Comparison of ENCODE assay signal across 13 cellular contexts in the genomic region with DNA sequence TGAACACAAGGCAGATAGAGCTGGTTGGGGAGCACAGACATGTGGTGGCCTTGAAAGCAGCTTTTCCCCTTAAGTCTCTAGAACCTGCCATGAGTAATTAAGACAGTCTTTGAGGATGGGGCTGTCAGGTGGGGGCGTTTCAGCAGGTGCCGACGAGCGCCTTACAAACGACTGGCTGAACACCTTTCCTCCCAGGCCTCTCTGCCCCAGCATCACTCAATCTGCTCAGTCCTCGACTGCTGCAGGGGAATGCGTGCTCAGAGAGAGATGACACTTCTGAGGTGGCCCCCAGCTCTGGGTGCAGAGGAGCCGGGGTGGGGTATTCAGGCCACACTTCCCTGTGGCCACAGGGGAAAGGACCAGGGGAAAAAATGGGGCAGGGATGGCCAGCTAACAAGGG. TPM values are rescaled to one million over a fixed set of nuclear protein-coding genes. Genes with fewer than 3 reads are reported as not detected.
A peak's percentile ranks its signal among the peaks of the same experiment; 100 is the strongest.
DNase-seq lines count a peak whose midpoint lies in the region; ATAC-seq, FAIRE-seq and TF ChIP-seq lines count a peak whose summit lies in the region.
"Had no signal": no experiment of that assay in that cellular context is flagged by ENCODE, and none has a peak within 500 bp of the region (broad histone marks: within the 10 kb centered on the region; RNA-seq: fewer than 3 reads in every experiment).

No MANE protein-coding gene starts in this region.

- H3K27me3 Mint-ChIP-seq in neural progenitor cell (ENCODE audit: insufficient read depth, low read depth), result peaks cover 2% of the 10 kb centered on the region
- H3K27me3 Mint-ChIP-seq: activated CD4-positive, alpha-beta T cell treated with anti-CD3 and anti-CD28 coated beads, Interleukin-2, amount 10 ng/mL, durations not matched to agents 7 days and 5 days had no signal

- peaks cover 79% of the 10 kb centered on the region for H3F3A ChIP-seq in neural progenitor cell (ENCODE audit: low read depth)

- 85 to 91% (median 86%) methylated on average over 8 of the region's 8 CpGs for WGBS in small intestine, 3 donors

- ATAC-seq in upper lobe of right lung, result no peak
- ATAC-seq in GM19324 (IDR thresholded peaks at IDR 0.05; ENCODE audit: low FRiP score, unreplicated experiment), result no peak
- ATAC-seq in mucosa of descending colon, result no peak
- ATAC-seq: GM12878 had no signal

- H2AFZ ChIP-seq in endothelial cell of umbilical vein (ENCODE audit: low read depth, low read length) (no peak overlapping the region), neural progenitor cell (replicated peaks) (no peak overlapping the region)

- BruUV-seq in endothelial cell of umbilical vein (replicated peaks; lab: Mats Ljungman, UMichigan), result no TSS peak

- H3K9me3 ChIP-seq in endothelial cell of umbilical vein (replicated peaks; ENCODE audit: control insufficient read depth, insufficient read depth, low read length) (no peaks in the 10 kb centered on the region), neural progenitor cell (ENCODE audit: low read depth) (no peaks in the 10 kb centered on the region), upper lobe of right lung (no peaks in the 10 kb centered on the region), small intestine (ENCODE audit: control insufficient read depth, low read depth) (no peaks in the 10 kb centered on the region), mucosa of descending colon (no peaks in the 10 kb centered on the region)
- H3K9me3 ChIP-seq: neutrophil had no signal

- DNase-seq in endothelial cell of umbilical vein (ENCODE audit: low read depth, low spot score) (no peak), neural progenitor cell (ENCODE audit: low spot score) (no peak), upper lobe of right lung (peak; percentile 42), small intestine (no peak), mucosa of descending colon (no peak)
- DNase-seq: activated CD4-positive, alpha-beta T cell treated with anti-CD3 and anti-CD28 coated beads, Interleukin-2, amount 10 ng/mL, durations not matched to agents 7 days and 5 days; activated naive CD4-positive, alpha-beta T cell; DMS153; NCI-H524 had no signal

- no peak for TF ChIP-seq POLR2A in endothelial cell of umbilical vein (IDR thresholded peaks at IDR 0.05; ENCODE audit: low read depth, low read length)

- CTCF ChIA-PET in endothelial cell of umbilical vein (lab: Charles Lee), result no interaction called here

- H3K4me2 ChIP-seq in endothelial cell of umbilical vein (ENCODE audit: insufficient read depth, low read length) (no peak overlapping the region), neural progenitor cell (no peak overlapping the region)

- H3K27me3 ChIP-seq in endothelial cell of umbilical vein (ENCODE audit: control insufficient read depth in 2 of 2, insufficient read depth in 2 of 2, low read length in 2 of 2) (no peaks in the 10 kb centered on the region), neural progenitor cell (no peaks in the 10 kb centered on the region), upper lobe of right lung (no peaks in the 10 kb centered on the region), small intestine (ENCODE audit: control insufficient read depth in 2 of 2, insufficient read depth in 2 of 2, low read length in 2 of 2) (no peaks in the 10 kb centered on the region)
- H3K27me3 ChIP-seq: neutrophil had no signal

- dilution Hi-C loops in endothelial cell of umbilical vein (cut with MboI; ENCODE audit: extremely low pct_ligation_motif_present, low sequenced_read_pairs), result no loop called here

- H3K4me3 ChIP-seq in endothelial cell of umbilical vein (replicated peaks in 1 of 3; ENCODE audit: insufficient read depth in 1 of 3, low read depth in 1 of 3, low read length in 3 of 3), result no peak overlapping the region
- no peak overlapping the region for H3K4me3 ChIP-seq in neural progenitor cell
- peak overlapping the region; percentile 35 for H3K4me3 ChIP-seq in upper lobe of right lung
- H3K4me3 ChIP-seq in small intestine (ENCODE audit: low read depth in 1 of 2, low read length in 2 of 2), result no peak overlapping the region
- no peak overlapping the region for H3K4me3 ChIP-seq in mucosa of descending colon
- H3K4me3 ChIP-seq: GM12878 had no signal

- POLR2A ChIA-PET in endothelial cell of umbilical vein (lab: Charles Lee), result no interaction called here

- no peak overlapping the region for H3K4me3 Mint-ChIP-seq in neural progenitor cell
- H3K4me3 Mint-ChIP-seq: activated CD4-positive, alpha-beta T cell treated with anti-CD3 and anti-CD28 coated beads, Interleukin-2, amount 10 ng/mL, durations not matched to agents 7 days and 5 days had no signal

- H3K27ac ChIP-seq in VCaP (peak overlapping the region; percentile 18; the same call in 1 of the 2 replicates), endothelial cell of umbilical vein (ENCODE audit: insufficient read depth, low read depth, low read length) (peak overlapping the region; percentile 85), neural progenitor cell (peak overlapping the region; percentile 11), upper lobe of right lung (peak overlapping the region; percentile 81), small intestine (ENCODE audit: low read depth in 1 of 2, low read length in 1 of 2) (peak overlapping the region in 1 of 2 donors; percentile 26)
- H3K27ac ChIP-seq: neutrophil had no signal

- H3K4me1 Mint-ChIP-seq in neural progenitor cell, result peaks cover 17% of the 10 kb centered on the region

- FAIRE-seq in endothelial cell of umbilical vein (lab: Jason Lieb, UNC) (no peak), small intestine (lab: Jason Lieb, UNC) (no peak)
- FAIRE-seq: GM12878 had no signal

- H3K9me3 Mint-ChIP-seq in neural progenitor cell, result no peaks in the 10 kb centered on the region
- H3K9me3 Mint-ChIP-seq: activated CD4-positive, alpha-beta T cell treated with anti-CD3 and anti-CD28 coated beads, Interleukin-2, amount 10 ng/mL, durations not matched to agents 7 days and 5 days had no signal

- H3K36me3 ChIP-seq in endothelial cell of umbilical vein (ENCODE audit: control insufficient read depth in 2 of 2, extremely low read depth in 1 of 2, insufficient read depth in 2 of 2, low read length in 2 of 2) (peaks cover 23 to 54% of the 10 kb centered on the region in 2 experiments), neural progenitor cell (peaks cover 20% of the 10 kb centered on the region), upper lobe of right lung (peaks cover 78% of the 10 kb centered on the region), small intestine (ENCODE audit: control insufficient read depth in 2 of 2, insufficient read depth in 2 of 2, low read length in 2 of 2) (peaks cover 13 to 19% of the 10 kb centered on the region in 2 donors), mucosa of descending colon (ENCODE audit: low read depth) (peaks cover 25% of the 10 kb centered on the region)

- H3K9ac ChIP-seq in endothelial cell of umbilical vein (replicated peaks; ENCODE audit: extremely low read depth, insufficient read depth, low read length) (no peak overlapping the region), neural progenitor cell (no peak overlapping the region)

- H3K79me2 ChIP-seq in endothelial cell of umbilical vein (ENCODE audit: control insufficient read depth, insufficient read depth, low read length), result peaks cover 45% of the 10 kb centered on the region
- peaks cover 77% of the 10 kb centered on the region for H3K79me2 ChIP-seq in neural progenitor cell (ENCODE audit: low read depth)

- H3K36me3 Mint-ChIP-seq in neural progenitor cell, result peaks cover 39% of the 10 kb centered on the region

- no peak for TF ChIP-seq CTCF in VCaP (conservative IDR thresholded peaks at IDR 0.05)
- TF ChIP-seq CTCF in endothelial cell of umbilical vein (IDR thresholded peaks at IDR 0.05; ENCODE audit: extremely low read depth in 1 of 2, insufficient read depth in 1 of 2, low read depth in 1 of 2, low read length in 2 of 2), result no peak
- TF ChIP-seq CTCF in neural progenitor cell (IDR thresholded peaks at IDR 0.05), result no peak
- no peak for TF ChIP-seq CTCF in upper lobe of right lung (IDR thresholded peaks at IDR 0.05)
- TF ChIP-seq CTCF in mucosa of descending colon (IDR thresholded peaks at IDR 0.05), result no peak

- H3K27ac Mint-ChIP-seq in neural progenitor cell, result no peak overlapping the region
- H3K27ac Mint-ChIP-seq: activated CD4-positive, alpha-beta T cell treated with anti-CD3 and anti-CD28 coated beads, Interleukin-2, amount 10 ng/mL, durations not matched to agents 7 days and 5 days had no signal

- H3K4me1 ChIP-seq in endothelial cell of umbilical vein (ENCODE audit: control insufficient read depth, extremely low read depth, insufficient read depth, low read length) (peaks cover 21% of the 10 kb centered on the region), neural progenitor cell (peaks cover 23% of the 10 kb centered on the region), upper lobe of right lung (peaks cover 11% of the 10 kb centered on the region), small intestine (ENCODE audit: control insufficient read depth in 2 of 2, insufficient read depth in 1 of 2, low read depth in 1 of 2, low read length in 1 of 2) (no peaks in the 10 kb centered on the region), mucosa of descending colon (ENCODE audit: low read depth) (peaks cover 5% of the 10 kb centered on the region)

- H4K20me1 ChIP-seq in endothelial cell of umbilical vein (replicated peaks; ENCODE audit: control insufficient read depth, extremely low read depth, insufficient read depth, low read length) (peaks cover 10% of the 10 kb centered on the region), neural progenitor cell (ENCODE audit: low read depth) (peaks cover 100% of the 10 kb centered on the region)

- no peaks in the 10 kb centered on the region for H3K9me1 ChIP-seq in endothelial cell of umbilical vein (replicated peaks; ENCODE audit: control insufficient read depth, extremely low read depth, insufficient read depth, low read length)

- intact Hi-C loops in endothelial cell of umbilical vein (cut with micrococcal nuclease), result loop anchor here (2.0 kb wide), 1 partner anchor 23 kb away; the partner anchor contains the start of gene IP6K2
- intact Hi-C loops in upper lobe of right lung (cut with DNase I), result no loop called here
- intact Hi-C loops in mucosa of descending colon (cut with DNase I, micrococcal nuclease), result no loop called here

RNA-seq across cellular contexts. Expression of gene NCKIPSD, which starts 8.1 kb away (rescaled TPM):
- 12.8 and 13.4 TPM in 2 replicates for total RNA-seq in endothelial cell of umbilical vein
- polyA plus RNA-seq in endothelial cell of umbilical vein, result 19.1 and 26.2 TPM in 2 replicates
- polyA plus RNA-seq in endothelial cell of umbilical vein (2011; cell fraction: cytosol; rRNA removed), result 9.7 and 12.6 TPM in 2 replicates
- 19.1 and 21.3 TPM in 2 replicates for polyA plus RNA-seq in endothelial cell of umbilical vein (2011; cell fraction: nucleus; rRNA removed)
- 9.0 and 9.2 TPM in 2 replicates for polyA plus RNA-seq in endothelial cell of umbilical vein (2012)
- polyA minus RNA-seq in endothelial cell of umbilical vein, result 15.3 and 27.1 TPM in 2 replicates
- 22.5 TPM for polyA minus RNA-seq in endothelial cell of umbilical vein (2011; cell fraction: cytosol; rRNA and poly(A)+ RNA removed)
- polyA minus RNA-seq in endothelial cell of umbilical vein (2011; cell fraction: nucleus; rRNA and poly(A)+ RNA removed), result 7.6 and 11.2 TPM in 2 replicates
- total RNA-seq in neural progenitor cell (ENCODE audit: low replicate concordance), result 32.8 and 69.1 TPM in 2 replicates
- 18.3 TPM for total RNA-seq in upper lobe of right lung
- 10 to 100 TPM in 2 of 3 donors, 1 to 10 TPM in 1; 8.9 to 14.5 (median 14.4) TPM for polyA plus RNA-seq in small intestine
- 10 to 100 TPM; 21.7 to 27.3 (median 23.7) TPM for total RNA-seq in mucosa of descending colon

RNA-seq across cellular contexts. Expression of gene IP6K2, which starts 23.2 kb away (rescaled TPM):
- 72.4 and 81.8 TPM in 2 replicates for total RNA-seq in endothelial cell of umbilical vein
- 138 and 143 TPM in 2 replicates for polyA plus RNA-seq in endothelial cell of umbilical vein
- 106 and 115 TPM in 2 replicates for polyA plus RNA-seq in endothelial cell of umbilical vein (2011; cell fraction: cytosol; rRNA removed)
- polyA plus RNA-seq in endothelial cell of umbilical vein (2011; cell fraction: nucleus; rRNA removed), result 373 and 391 TPM in 2 replicates
- polyA plus RNA-seq in endothelial cell of umbilical vein (2012), result 75.9 and 82.9 TPM in 2 replicates
- 97.1 and 99.2 TPM in 2 replicates for polyA minus RNA-seq in endothelial cell of umbilical vein
- 24.8 TPM for polyA minus RNA-seq in endothelial cell of umbilical vein (2011; cell fraction: cytosol; rRNA and poly(A)+ RNA removed)
- 117 and 128 TPM in 2 replicates for polyA minus RNA-seq in endothelial cell of umbilical vein (2011; cell fraction: nucleus; rRNA and poly(A)+ RNA removed)
- total RNA-seq in neural progenitor cell (ENCODE audit: low replicate concordance), result 130 and 186 TPM in 2 replicates
- 44.2 TPM for total RNA-seq in upper lobe of right lung
- 100 to 1,000 TPM in 1 of 3 donors, 10 to 100 TPM in 2; 79.5 to 132 (median 84.6) TPM for polyA plus RNA-seq in small intestine
- 100 to 1,000 TPM in 2 of 3 donors, 10 to 100 TPM in 1; 99.3 to 199 (median 137) TPM for total RNA-seq in mucosa of descending colon

RNA-seq across cellular contexts. Expression of gene CELSR3, which starts 31.1 kb away (rescaled TPM):
- 0.46 and 0.71 TPM in 2 replicates for total RNA-seq in endothelial cell of umbilical vein
- polyA plus RNA-seq in endothelial cell of umbilical vein, result 0.25 and 0.32 TPM in 2 replicates
- 0.12 and 0.16 TPM in 2 replicates for polyA plus RNA-seq in endothelial cell of umbilical vein (2011; cell fraction: cytosol; rRNA removed)
- polyA plus RNA-seq in endothelial cell of umbilical vein (2011; cell fraction: nucleus; rRNA removed), result 0.90 and 1.2 TPM in 2 replicates
- polyA plus RNA-seq in endothelial cell of umbilical vein (2012), result 0.24 and 0.37 TPM in 2 replicates
- polyA minus RNA-seq in endothelial cell of umbilical vein, result 0.36 and 0.76 TPM in 2 replicates
- polyA minus RNA-seq in endothelial cell of umbilical vein (2011; cell fraction: cytosol; rRNA and poly(A)+ RNA removed), result 3.7 TPM
- 0.82 and 1.0 TPM in 2 replicates for polyA minus RNA-seq in endothelial cell of umbilical vein (2011; cell fraction: nucleus; rRNA and poly(A)+ RNA removed)
- 9.9 and 22.3 TPM in 2 replicates for total RNA-seq in neural progenitor cell (ENCODE audit: low replicate concordance)
- total RNA-seq in upper lobe of right lung, result 1.2 TPM
- polyA plus RNA-seq in small intestine, result 1 to 10 TPM in 1 of 3 donors, under 1 TPM in 2; 0.27 to 1.7 (median 0.45) TPM
- 1 to 10 TPM; 1.1 to 2.7 (median 2.3) TPM for total RNA-seq in mucosa of descending colon

RNA-seq across cellular contexts. Expression of gene SLC26A6, which starts 58.6 kb away (rescaled TPM):
- total RNA-seq in endothelial cell of umbilical vein (32.2 and 34.8 TPM in 2 replicates), neural progenitor cell (ENCODE audit: low replicate concordance) (42.5 and 78.9 TPM in 2 replicates), upper lobe of right lung (19.9 TPM), mucosa of descending colon (100 to 1,000 TPM in 2 of 3 donors, 10 to 100 TPM in 1; 78.6 to 161 (median 104) TPM)
- polyA plus RNA-seq in endothelial cell of umbilical vein (31.0 and 35.3 TPM in 2 replicates), small intestine (10 to 100 TPM; 14.3 to 38.9 (median 22.0) TPM)
- polyA plus RNA-seq in endothelial cell of umbilical vein (2011; cell fraction: cytosol; rRNA removed), result 11.0 and 13.2 TPM in 2 replicates
- polyA plus RNA-seq in endothelial cell of umbilical vein (2011; cell fraction: nucleus; rRNA removed), result 277 and 301 TPM in 2 replicates
- polyA plus RNA-seq in endothelial cell of umbilical vein (2012), result 16.9 and 17.3 TPM in 2 replicates
- 19.7 and 30.4 TPM in 2 replicates for polyA minus RNA-seq in endothelial cell of umbilical vein
- polyA minus RNA-seq in endothelial cell of umbilical vein (2011; cell fraction: cytosol; rRNA and poly(A)+ RNA removed), result 16.7 TPM
- 43.9 and 50.3 TPM in 2 replicates for polyA minus RNA-seq in endothelial cell of umbilical vein (2011; cell fraction: nucleus; rRNA and poly(A)+ RNA removed)
